Comparison of ENCODE assay signal across 13 cellular contexts in genomic region chr1:6472391-6472790, GRCh38. TPM values are rescaled to one million over a fixed set of nuclear protein-coding genes. Genes with fewer than 3 reads are reported as not detected.
A peak's percentile ranks its signal among the peaks of the same experiment; 100 is the strongest.
DNase-seq lines count a peak whose midpoint lies in the region; ATAC-seq and TF ChIP-seq lines count a peak whose summit lies in the region.
"Had no signal": no experiment of that assay in that cellular context is flagged by ENCODE, and none has a peak within 500 bp of the region (broad histone marks: within the 10 kb centered on the region; RNA-seq: fewer than 3 reads in every experiment).

No MANE protein-coding gene starts in this region.

- H3K4me3 Mint-ChIP-seq in Calu3 (ENCODE audit: low read depth, unreplicated experiment): peak overlapping the region; percentile 76
- H3K4me3 Mint-ChIP-seq in HFFc6: no peak overlapping the region

- intact Hi-C loops in Calu3 (cut with micrococcal nuclease; ENCODE audit: unreplicated experiment) (no loop called here), mammary epithelial cell (cut with micrococcal nuclease) (no loop called here)

- dilution Hi-C loops in mammary epithelial cell (cut with HindIII; ENCODE audit: low sequenced_read_pairs): no loop called here

- H3K4me1 Mint-ChIP-seq in Calu3 (ENCODE audit: low read depth, unreplicated experiment) (peaks cover 10% of the 10 kb centered on the region), HFFc6 (ENCODE audit: low read depth) (no peaks in the 10 kb centered on the region)

- H3K4me1 ChIP-seq in mammary epithelial cell (ENCODE audit: insufficient read depth, low read length): peaks cover 6% of the 10 kb centered on the region
- H3K4me1 ChIP-seq in mucosa of rectum (ENCODE audit: control insufficient read depth in 2 of 2, insufficient read depth in 2 of 2, low read length in 2 of 2): peaks cover 36 to 46% of the 10 kb centered on the region in 2 donors
- H3K4me1 ChIP-seq in SJCRH30: no peaks in the 10 kb centered on the region
- H3K4me1 ChIP-seq: adrenal gland had no signal

- no peaks in the 10 kb centered on the region for H3K79me2 ChIP-seq in mammary epithelial cell (ENCODE audit: insufficient read depth, low read length)

- H3K4me3 ChIP-seq in mammary epithelial cell (replicated peaks in 1 of 3; ENCODE audit: insufficient read depth in 1 of 3, low read depth in 2 of 3, low read length in 3 of 3) (no peak overlapping the region), mucosa of rectum (ENCODE audit: low read length in 2 of 2) (peak overlapping the region; percentile 57 to 62), SJCRH30 (no peak overlapping the region)
- H3K4me3 ChIP-seq: adrenal gland had no signal

- DNase-seq in Calu3 (peak; percentile 54), HFFc6 (no peak), mammary epithelial cell (no peak), SJCRH30 (no peak), NK-92 (lab: John Stamatoyannopoulos, UW; ENCODE audit: unreplicated experiment) (no peak)
- DNase-seq in activated CD8-positive, alpha-beta memory T cell treated with anti-CD3 and anti-CD28 coated beads for 24 hours: no peak
- DNase-seq: adrenal gland, foreskin fibroblast, NCI-H187 treated with DMSO at 0.1 percent for 48 hours, SIG-M5 had no signal

- no TSS peak for BruUV-seq in Calu3 (replicated peaks; lab: Mats Ljungman, UMichigan)
- BruUV-seq in mammary epithelial cell (replicated peaks; lab: Mats Ljungman, UMichigan): no TSS peak

- no peaks in the 10 kb centered on the region for H3K27me3 ChIP-seq in mammary epithelial cell (ENCODE audit: insufficient read depth, low read length)
- H3K27me3 ChIP-seq in mucosa of rectum (ENCODE audit: control insufficient read depth in 2 of 2, insufficient read depth in 2 of 2, low read length in 2 of 2): no peaks in the 10 kb centered on the region
- H3K27me3 ChIP-seq in SJCRH30: no peaks in the 10 kb centered on the region
- H3K27me3 ChIP-seq: adrenal gland had no signal

- in situ Hi-C loops in mammary epithelial cell (cut with MboI; ENCODE audit: low sequenced_read_pairs in 2 of 2): no loop called here

- no peaks in the 10 kb centered on the region for H3K9me3 Mint-ChIP-seq in Calu3 (ENCODE audit: low read depth, unreplicated experiment)
- no peaks in the 10 kb centered on the region for H3K9me3 Mint-ChIP-seq in HFFc6

- H3K27ac ChIP-seq in mammary epithelial cell (ENCODE audit: insufficient read depth, low read depth, low read length): no peak overlapping the region
- H3K27ac ChIP-seq in mucosa of rectum (ENCODE audit: low read depth in 2 of 2, low read length in 2 of 2): peak overlapping the region; percentile 99 to 100
- H3K27ac ChIP-seq in SJCRH30: no peak overlapping the region
- H3K27ac ChIP-seq: adrenal gland had no signal

- H3K27ac Mint-ChIP-seq in Calu3 (ENCODE audit: unreplicated experiment): peak overlapping the region; percentile 83
- H3K27ac Mint-ChIP-seq in HFFc6: no peak overlapping the region

- 93% methylated on average over 5 of the region's 10 CpGs for WGBS in mammary epithelial cell (ENCODE audit: low coverage, missing lambda C conversion rate)

- H3K36me3 Mint-ChIP-seq in Calu3 (ENCODE audit: insufficient read depth, unreplicated experiment) (peaks cover 26% of the 10 kb centered on the region), HFFc6 (ENCODE audit: low read depth) (no peaks in the 10 kb centered on the region)

- H3K4me2 ChIP-seq in mammary epithelial cell (ENCODE audit: insufficient read depth, low read depth, low read length): no peak overlapping the region

- peaks cover 5% of the 10 kb centered on the region for H4K20me1 ChIP-seq in mammary epithelial cell (ENCODE audit: insufficient read depth, low read length)

- H2AFZ ChIP-seq in mammary epithelial cell (ENCODE audit: low read depth, low read length): no peak overlapping the region

- TF ChIP-seq CTCF in Calu3 (IDR thresholded peaks at IDR 0.05; ENCODE audit: unreplicated experiment) (peak; percentile 28), HFFc6 (IDR thresholded peaks at IDR 0.05) (peak; percentile 58; the same call in 1 of the 2 replicates), mammary epithelial cell (conservative IDR thresholded peaks at IDR 0.05 in 1 of 2, IDR thresholded peaks at IDR 0.05 in 1 of 2; ENCODE audit: extremely low read depth in 1 of 2, insufficient read depth in 1 of 2, low read depth in 1 of 2, low read length in 2 of 2) (peak; percentile 24 to 40)

- no peaks in the 10 kb centered on the region for H3K27me3 Mint-ChIP-seq in Calu3 (ENCODE audit: unreplicated experiment)
- H3K27me3 Mint-ChIP-seq in HFFc6 (ENCODE audit: insufficient read depth): peaks cover 5% of the 10 kb centered on the region

- no peak for ATAC-seq in HG03095 (IDR thresholded peaks at IDR 0.05; ENCODE audit: unreplicated experiment)

- no peaks in the 10 kb centered on the region for H3K9me3 ChIP-seq in mammary epithelial cell (replicated peaks; ENCODE audit: insufficient read depth, low read length)
- no peaks in the 10 kb centered on the region for H3K9me3 ChIP-seq in mucosa of rectum (ENCODE audit: control insufficient read depth in 2 of 2, low read length in 2 of 2)
- H3K9me3 ChIP-seq in SJCRH30 (replicated peaks): no peaks in the 10 kb centered on the region
- H3K9me3 ChIP-seq: adrenal gland had no signal

- peaks cover 17% of the 10 kb centered on the region for H3K36me3 ChIP-seq in mammary epithelial cell (ENCODE audit: insufficient read depth, low read length)
- H3K36me3 ChIP-seq in mucosa of rectum (ENCODE audit: control insufficient read depth in 2 of 2, insufficient read depth in 2 of 2, low read length in 2 of 2): peaks cover 9 to 11% of the 10 kb centered on the region in 2 donors
- no peaks in the 10 kb centered on the region for H3K36me3 ChIP-seq in SJCRH30

- H3K9ac ChIP-seq in mammary epithelial cell (ENCODE audit: insufficient read depth, low read length) (no peak overlapping the region), mucosa of rectum (ENCODE audit: low read depth in 1 of 2, low read length in 2 of 2) (peak overlapping the region; percentile 41 to 89)

- CTCF ChIA-PET in Calu3 (lab: Charles Lee): interaction anchor here (0.6 to 1.8 kb wide), 3 partner anchors 11 to 224 kb away, joined by 3 to 4 read pairs (median 3); no protein-coding TSS in a partner anchor
- CTCF ChIA-PET in mammary epithelial cell (lab: Charles Lee; ENCODE audit: low non-redundant PET): no interaction called here

RNA-seq across cellular contexts. Expression of gene TNFRSF25, which starts 6.4 kb away (rescaled TPM):
- 6.4 and 10.1 TPM in 2 replicates for total RNA-seq in Calu3 (2022)
- total RNA-seq in HFFc6 (2021; fragmentation: NEBNext Ultra II Directional; extraction: Animal tissue kit (Norgen Biotek cat#: 25700)): 1 to 10 TPM; 1.8 to 3.2 (median 2.7) TPM
- 10 to 100 TPM in 1 of 2 donors, 1 to 10 TPM in 1; 6.7 to 60.9 TPM for total RNA-seq in mammary epithelial cell
- polyA plus RNA-seq in mammary epithelial cell: 21.0 TPM
- 5.8 TPM for polyA minus RNA-seq in mammary epithelial cell
- 4.1 and 4.6 TPM in 2 replicates for total RNA-seq in SJCRH30 (2014; rRNA removed; shearing (Covaris generic))

RNA-seq across cellular contexts. Expression of gene PLEKHG5, which starts 19.1 kb away (rescaled TPM):
- total RNA-seq in Calu3 (2022) (5.1 and 7.8 TPM in 2 replicates), mammary epithelial cell (10 to 100 TPM; 19.0 to 88.8 TPM)
- 1 to 10 TPM; 6.4 to 7.2 (median 6.6) TPM for total RNA-seq in HFFc6 (2021; fragmentation: NEBNext Ultra II Directional; extraction: Animal tissue kit (Norgen Biotek cat#: 25700))
- polyA plus RNA-seq in mammary epithelial cell: 25.3 TPM
- polyA minus RNA-seq in mammary epithelial cell: 20.3 TPM
- 3.7 and 5.3 TPM in 2 replicates for total RNA-seq in SJCRH30 (2014; rRNA removed; shearing (Covaris generic))

RNA-seq across cellular contexts. Expression of gene ESPN, which starts 47.8 kb away (rescaled TPM):
- total RNA-seq in Calu3 (2022) (2.2 and 3.4 TPM in 2 replicates), mammary epithelial cell (1 to 10 TPM; 2.4 to 2.5 TPM)
- not detected for total RNA-seq in HFFc6 (2021; fragmentation: NEBNext Ultra II Directional; extraction: Animal tissue kit (Norgen Biotek cat#: 25700))
- polyA plus RNA-seq in mammary epithelial cell: 0.27 TPM
- not detected for polyA minus RNA-seq in mammary epithelial cell
- 0.30 and 0.55 TPM in 2 replicates for total RNA-seq in SJCRH30 (2014; rRNA removed; shearing (Covaris generic))

RNA-seq across cellular contexts. Expression of gene HES2, which starts 52.7 kb away (rescaled TPM):
- total RNA-seq in Calu3 (2022): not detected in 2 replicates
- under 1 TPM in 4 of 6 experiments, not detected in 2; 0.14 to 0.35 (median 0.30) TPM for total RNA-seq in HFFc6 (2021; fragmentation: NEBNext Ultra II Directional; extraction: Animal tissue kit (Norgen Biotek cat#: 25700))
- total RNA-seq in mammary epithelial cell: 10 to 100 TPM; 54.3 to 70.8 TPM
- 29.0 TPM for polyA plus RNA-seq in mammary epithelial cell
- 21.4 TPM for polyA minus RNA-seq in mammary epithelial cell
- not detected in 2 replicates for total RNA-seq in SJCRH30 (2014; rRNA removed; shearing (Covaris generic))
- total RNA-seq: skeletal muscle tissue had no signal

Comparison
In these comparisons a context has a peak if more than half of its experiments do, and no peak if none do; other contexts are left out.
1. H3K27ac ChIP-seq: peak in mucosa of rectum (2 of 2); none in mammary epithelial cell (single experiment) and SJCRH30 (single experiment).
2. H3K4me3 ChIP-seq: peak in mucosa of rectum (2 of 2); none in mammary epithelial cell (0 of 3) and SJCRH30 (single experiment).
3. Peak in every context shown above with its lines, with median percentiles within 50 percentile points of each other: CTCF ChIP-seq.